Comparison of ENCODE assay signal across 12 cellular contexts in genomic region chr9:131954299-131954698, GRCh38.
DNase-seq lines count a peak whose midpoint lies in the region; ATAC-seq and TF ChIP-seq lines count a peak whose summit lies in the region.
"Had no signal": no experiment of that assay in that cellular context is flagged by ENCODE, and none has a peak within 500 bp of the region (broad histone marks: within the 10 kb centered on the region; RNA-seq: fewer than 3 reads in every experiment).

No MANE protein-coding gene starts in this region.

- no peak overlapping the region for H3K27ac Mint-ChIP-seq in Calu3 (ENCODE audit: unreplicated experiment)
- H3K27ac Mint-ChIP-seq: activated CD4-positive, alpha-beta T cell treated with anti-CD3 and anti-CD28 coated beads for 36 hours; activated naive CD8-positive, alpha-beta T cell treated with anti-CD3 and anti-CD28 coated beads for 36 hours had no signal

- no peak overlapping the region for H3K27ac ChIP-seq in OCI-LY7 (ENCODE audit: low read depth, low read length, poor library complexity, severe bottlenecking)
- H3K27ac ChIP-seq in foreskin keratinocyte, result no peak overlapping the region

- no peaks in the 10 kb centered on the region for H3K27me3 ChIP-seq in foreskin keratinocyte

- H3K36me3 ChIP-seq in OCI-LY7 (ENCODE audit: insufficient read depth, low read length), result no peaks in the 10 kb centered on the region

- no TSS peak for BruUV-seq in Calu3 (replicated peaks; lab: Mats Ljungman, UMichigan)
- BruUV-seq in OCI-LY7 (replicated peaks; lab: Mats Ljungman, UMichigan), result no TSS peak

- ATAC-seq in foreskin keratinocyte, result no peak
- no peak for ATAC-seq in GM18873 (IDR thresholded peaks at IDR 0.05; ENCODE audit: low FRiP score, unreplicated experiment)
- ATAC-seq in GM21360 (IDR thresholded peaks at IDR 0.05; ENCODE audit: unreplicated experiment), result no peak
- ATAC-seq: activated CD4-positive, alpha-beta T cell treated with anti-CD3 and anti-CD28 coated beads for 36 hours; left lobe of liver had no signal

- POLR2A ChIA-PET in OCI-LY7 (lab: Charles Lee), result interaction anchor here (0.8 to 1.0 kb wide), 2 partner anchors 13 to 16 kb away, joined by 3 read pairs; no protein-coding TSS in a partner anchor

- H3K36me3 Mint-ChIP-seq in Calu3 (ENCODE audit: insufficient read depth, unreplicated experiment), result no peaks in the 10 kb centered on the region

- no peaks in the 10 kb centered on the region for H3K79me2 ChIP-seq in OCI-LY7 (ENCODE audit: insufficient read depth, low read depth, low read length)

- no peaks in the 10 kb centered on the region for H3K27me3 Mint-ChIP-seq in Calu3 (ENCODE audit: unreplicated experiment)
- H3K27me3 Mint-ChIP-seq: activated CD4-positive, alpha-beta T cell treated with anti-CD3 and anti-CD28 coated beads for 36 hours; activated naive CD8-positive, alpha-beta T cell treated with anti-CD3 and anti-CD28 coated beads for 36 hours had no signal

- no peak overlapping the region for H3K4me3 ChIP-seq in OCI-LY7 (ENCODE audit: low read depth, low read length, poor library complexity, severe bottlenecking)

- no peaks in the 10 kb centered on the region for H3K9me2 ChIP-seq in OCI-LY7 (ENCODE audit: insufficient read depth, low read length)

- no peak overlapping the region for H2AFZ ChIP-seq in OCI-LY7 (ENCODE audit: low read length)

- intact Hi-C loops in Calu3 (cut with micrococcal nuclease; ENCODE audit: unreplicated experiment) (no loop called here), OCI-LY7 (cut with micrococcal nuclease; ENCODE audit: unreplicated experiment) (loop anchor here (10.0 kb wide), 1 partner anchor 189 kb away; no protein-coding TSS in a partner anchor)

- no peaks in the 10 kb centered on the region for H3K9me3 ChIP-seq in OCI-LY7 (ENCODE audit: low read length)

- H3K4me1 ChIP-seq in OCI-LY7 (ENCODE audit: insufficient read depth, low read length, poor library complexity, severe bottlenecking) (no peaks in the 10 kb centered on the region), foreskin keratinocyte (no peaks in the 10 kb centered on the region)

- no peaks in the 10 kb centered on the region for H3K4me1 Mint-ChIP-seq in Calu3 (ENCODE audit: low read depth, unreplicated experiment)
- H3K4me1 Mint-ChIP-seq: activated CD4-positive, alpha-beta T cell treated with anti-CD3 and anti-CD28 coated beads for 36 hours; activated naive CD8-positive, alpha-beta T cell treated with anti-CD3 and anti-CD28 coated beads for 36 hours had no signal

- DNase-seq in Calu3 (peak; percentile 6), OCI-LY7 (ENCODE audit: low spot score) (peak; percentile 20), foreskin keratinocyte (peak in 1 of 2 donors; percentile 13), islet precursor cell (no peak)
- no peak for DNase-seq in stimulated activated naive CD4-positive, alpha-beta T cell (lab: John Stamatoyannopoulos, UW)
- DNase-seq: activated CD4-positive, alpha-beta T cell treated with anti-CD3 and anti-CD28 coated beads for 36 hours; activated naive CD8-positive, alpha-beta T cell treated with anti-CD3 and anti-CD28 coated beads for 36 hours; effector memory CD4-positive, alpha-beta T cell had no signal

- no peaks in the 10 kb centered on the region for H3K9me3 Mint-ChIP-seq in Calu3 (ENCODE audit: low read depth, unreplicated experiment)
- H3K9me3 Mint-ChIP-seq: activated naive CD8-positive, alpha-beta T cell treated with anti-CD3 and anti-CD28 coated beads for 36 hours had no signal

- H3K4me2 ChIP-seq in OCI-LY7 (ENCODE audit: low read length), result no peak overlapping the region

- CTCF ChIA-PET in Calu3 (lab: Charles Lee), result interaction anchor here (0.6 kb wide), 1 partner anchor 197 kb away, joined by 3 read pairs; no protein-coding TSS in a partner anchor
- CTCF ChIA-PET in OCI-LY7 (lab: Charles Lee; ENCODE audit: unreplicated experiment), result no interaction called here

- no peaks in the 10 kb centered on the region for H4K20me1 ChIP-seq in OCI-LY7 (ENCODE audit: insufficient read depth, low read length)

- TF ChIP-seq CTCF in Calu3 (IDR thresholded peaks at IDR 0.05; ENCODE audit: unreplicated experiment) (no peak), GM12874 (IDR thresholded peaks at IDR 0.05; ENCODE audit: insufficient read depth, low read depth, low read length) (peak; percentile 46), OCI-LY7 (conservative IDR thresholded peaks at IDR 0.05; ENCODE audit: low read length) (peak; percentile 76), foreskin keratinocyte (conservative IDR thresholded peaks at IDR 0.05) (peak; percentile 62)

- H3K4me3 Mint-ChIP-seq in Calu3 (ENCODE audit: low read depth, unreplicated experiment), result no peak overlapping the region
- H3K4me3 Mint-ChIP-seq: activated CD4-positive, alpha-beta T cell treated with anti-CD3 and anti-CD28 coated beads for 36 hours; activated naive CD8-positive, alpha-beta T cell treated with anti-CD3 and anti-CD28 coated beads for 36 hours had no signal

Comparison
In these comparisons a context has a peak if more than half of its experiments do, and no peak if none do; other contexts are left out.
1. DNase-seq: peak in Calu3 (single experiment) and OCI-LY7 (single experiment); none in islet precursor cell (single experiment) and stimulated activated naive CD4-positive, alpha-beta T cell (0 of 6).